In genomic region chr12:45727994-45728624, GRCh38 we compare ENCODE assay signal across 8 cellular contexts. TPM values are rescaled to one million over a fixed set of nuclear protein-coding genes. Genes with fewer than 3 reads are reported as not detected.
A peak's percentile ranks its signal among the peaks of the same experiment; 100 is the strongest.
DNase-seq lines count a peak whose midpoint lies in the region; ATAC-seq and TF ChIP-seq lines count a peak whose summit lies in the region.

No MANE protein-coding gene starts in this region.

- H3K36me3 ChIP-seq in Peyer's patch = no peaks in the 10 kb centered on the region

- no peak for TF ChIP-seq POLR2A in Peyer's patch (IDR thresholded peaks at IDR 0.05)

- H3K27me3 ChIP-seq in Peyer's patch = no peaks in the 10 kb centered on the region

- ATAC-seq in activated CD8-positive, alpha-beta memory T cell treated with anti-CD3 and anti-CD28 coated beads, Interleukin-2, amount 10 ng/mL, durations not matched to agents 7 days and 5 days = no peak
- ATAC-seq in HG02970 (IDR thresholded peaks at IDR 0.05; ENCODE audit: low FRiP score, unreplicated experiment) = no peak
- ATAC-seq in GM19351 (IDR thresholded peaks at IDR 0.05; ENCODE audit: unreplicated experiment) = no peak

- no peaks in the 10 kb centered on the region for H3K9me3 Mint-ChIP-seq in activated CD8-positive, alpha-beta memory T cell treated with anti-CD3 and anti-CD28 coated beads, Interleukin-2, amount 10 ng/mL, durations not matched to agents 7 days and 5 days (ENCODE audit: low read depth)
- no peaks in the 10 kb centered on the region for H3K9me3 Mint-ChIP-seq in osteocyte (ENCODE audit: unreplicated experiment)

- H3K9me3 ChIP-seq in Peyer's patch = no peaks in the 10 kb centered on the region

- peak overlapping the region; percentile 99 to 100 (median 100) for H3K27ac ChIP-seq in Peyer's patch

- peaks cover 25% of the 10 kb centered on the region for H3K36me3 Mint-ChIP-seq in activated CD8-positive, alpha-beta memory T cell treated with anti-CD3 and anti-CD28 coated beads, Interleukin-2, amount 10 ng/mL, durations not matched to agents 7 days and 5 days
- no peaks in the 10 kb centered on the region for H3K36me3 Mint-ChIP-seq in osteocyte (ENCODE audit: unreplicated experiment)

- no peak for DNase-seq in activated CD8-positive, alpha-beta memory T cell treated with anti-CD3 and anti-CD28 coated beads, Interleukin-2, amount 10 ng/mL, durations not matched to agents 7 days and 5 days
- DNase-seq in activated CD8-positive, alpha-beta memory T cell treated with anti-CD3 and anti-CD28 coated beads, Interleukin-2, amount 50 U/mL, for 4 hours = no peak
- DNase-seq in Peyer's patch (peak in 1 of 3 donors; percentile 28), epithelial cell of proximal tubule (ENCODE audit: low read depth) (no peak), osteocyte (ENCODE audit: extremely low spot score, unreplicated experiment) (no peak), posterior cingulate gyrus (no peak)

- peaks cover 19% of the 10 kb centered on the region for H3K4me1 Mint-ChIP-seq in activated CD8-positive, alpha-beta memory T cell treated with anti-CD3 and anti-CD28 coated beads, Interleukin-2, amount 10 ng/mL, durations not matched to agents 7 days and 5 days
- H3K4me1 Mint-ChIP-seq in osteocyte (ENCODE audit: unreplicated experiment) = peaks cover 31% of the 10 kb centered on the region

- peak overlapping the region; percentile 95 for H3K4me3 Mint-ChIP-seq in activated CD8-positive, alpha-beta memory T cell treated with anti-CD3 and anti-CD28 coated beads, Interleukin-2, amount 10 ng/mL, durations not matched to agents 7 days and 5 days
- peak overlapping the region; percentile 87 for H3K4me3 Mint-ChIP-seq in osteocyte (ENCODE audit: unreplicated experiment)

- peak overlapping the region; percentile 100 for H3K27ac Mint-ChIP-seq in activated CD8-positive, alpha-beta memory T cell treated with anti-CD3 and anti-CD28 coated beads, Interleukin-2, amount 10 ng/mL, durations not matched to agents 7 days and 5 days
- H3K27ac Mint-ChIP-seq in osteocyte (ENCODE audit: unreplicated experiment) = peak overlapping the region; percentile 99

- TF ChIP-seq CTCF in Peyer's patch (IDR thresholded peaks at IDR 0.05) (no peak), epithelial cell of proximal tubule (conservative IDR thresholded peaks at IDR 0.05; ENCODE audit: low read depth, low read length) (no peak), osteocyte (IDR thresholded peaks at IDR 0.05) (no peak)

- H3K4me1 ChIP-seq in Peyer's patch = peaks cover 0 to 31% (median 7%) of the 10 kb centered on the region in 4 donors

- intact Hi-C loops in posterior cingulate gyrus (cut with DNase I) = loop anchor here (5.0 to 10.0 kb wide), 3 partner anchors 123 to 511 kb away; partner anchors contain the start of gene ANO6

- peak overlapping the region; percentile 76 to 95 (median 85) for H3K4me3 ChIP-seq in Peyer's patch
- H3K4me3 ChIP-seq in epithelial cell of proximal tubule (ENCODE audit: low read depth, low read length) = peak overlapping the region; percentile 94

- CTCF ChIA-PET in activated CD8-positive, alpha-beta memory T cell treated with anti-CD3 and anti-CD28 coated beads, Interleukin-2, amount 10 ng/mL, durations not matched to agents 7 days and 5 days (lab: Charles Lee) = interaction anchor here (0.6 to 6.0 kb wide), 10 partner anchors 14 to 497 kb away, joined by 3 to 70 read pairs (median 5); no protein-coding TSS in a partner anchor

- H3K27me3 Mint-ChIP-seq in activated CD8-positive, alpha-beta memory T cell treated with anti-CD3 and anti-CD28 coated beads, Interleukin-2, amount 10 ng/mL, durations not matched to agents 7 days and 5 days = no peaks in the 10 kb centered on the region
- H3K27me3 Mint-ChIP-seq in osteocyte (ENCODE audit: unreplicated experiment) = no peaks in the 10 kb centered on the region

RNA-seq across cellular contexts. Expression of gene ARID2, which starts 1.4 kb away (rescaled TPM):
- 10 to 100 TPM; 38.3 to 49.6 TPM for total RNA-seq in activated CD8-positive, alpha-beta memory T cell treated with anti-CD3 and anti-CD28 coated beads, Interleukin-2, amount 10 ng/mL, durations not matched to agents 7 days and 5 days
- total RNA-seq in Peyer's patch = 10 to 100 TPM; 32.1 to 46.2 (median 41.5) TPM
- total RNA-seq in epithelial cell of proximal tubule = 9.6 and 12.7 TPM in 2 replicates
- 38.1 and 44.4 TPM in 2 replicates for total RNA-seq in osteocyte
